In the genomic region with DNA sequence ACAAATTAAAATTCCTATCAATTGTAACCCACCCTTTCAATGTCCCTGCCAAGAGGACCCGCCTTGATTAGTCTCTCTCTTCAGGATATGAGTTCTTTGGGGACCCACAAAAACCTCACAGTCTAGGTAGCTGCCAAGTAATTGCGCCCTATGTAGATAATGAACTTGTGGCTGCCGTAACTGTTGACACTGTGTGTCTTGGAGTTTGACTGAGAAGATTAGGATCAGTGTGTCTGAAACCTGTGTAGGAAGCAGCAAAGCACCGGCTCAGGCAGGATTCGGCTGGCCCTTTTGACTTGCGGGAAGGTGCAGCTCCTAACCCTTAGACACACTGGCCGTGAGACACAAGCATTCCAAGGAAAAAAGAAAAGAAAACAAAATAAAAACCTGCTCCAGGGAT, we compare ENCODE assay signal across 20 cellular contexts. TPM values are rescaled to one million over a fixed set of nuclear protein-coding genes. Genes with fewer than 3 reads are reported as not detected.
DNase-seq lines count a peak whose midpoint lies in the region; ATAC-seq, FAIRE-seq and TF ChIP-seq lines count a peak whose summit lies in the region.
"Had no signal": no experiment of that assay in that cellular context is flagged by ENCODE, and none has a peak within 500 bp of the region (broad histone marks: within the 10 kb centered on the region; RNA-seq: fewer than 3 reads in every experiment).

No MANE protein-coding gene starts in this region.

- H3K4me3 Mint-ChIP-seq in astrocyte (ENCODE audit: unreplicated experiment) (no peak overlapping the region), mesothelial cell of epicardium (no peak overlapping the region)

- no peak overlapping the region for H3K4me3 ChIP-seq in astrocyte (ENCODE audit: insufficient read depth, low read depth, low read length)
- H3K4me3 ChIP-seq in testis = no peak overlapping the region
- H3K4me3 ChIP-seq: BLaER1 had no signal

- H3K27ac ChIP-seq in astrocyte (ENCODE audit: low read depth, low read length) = no peak overlapping the region
- H3K27ac ChIP-seq in testis = peak overlapping the region; percentile 39 to 57
- H3K27ac ChIP-seq: BLaER1 had no signal

- TF ChIP-seq POLR2A in testis (IDR thresholded peaks at IDR 0.05) = no peak

- no peak overlapping the region for H3K4me2 ChIP-seq in astrocyte (ENCODE audit: low read length)
- H3K4me2 ChIP-seq: BLaER1 had no signal

- ATAC-seq in GM18873 (IDR thresholded peaks at IDR 0.05; ENCODE audit: low FRiP score, unreplicated experiment) = no peak

- no peak for TF ChIP-seq CTCF in astrocyte (IDR thresholded peaks at IDR 0.05; ENCODE audit: insufficient read depth, low read depth, low read length)
- TF ChIP-seq CTCF in mesothelial cell of epicardium (IDR thresholded peaks at IDR 0.05; ENCODE audit: unreplicated experiment) = no peak
- TF ChIP-seq CTCF in testis (IDR thresholded peaks at IDR 0.05) = no peak

- FAIRE-seq in astrocyte (lab: Jason Lieb, UNC) = no peak
- FAIRE-seq: H1, RCC 7860 had no signal

- H3K79me2 ChIP-seq in astrocyte (ENCODE audit: insufficient read depth, low read length) = no peaks in the 10 kb centered on the region

- DNase-seq in HT-29 (ENCODE audit: low spot score) (peak; percentile 45), astrocyte (ENCODE audit: low read depth) (no peak), mesothelial cell of epicardium (ENCODE audit: low spot score in 2 of 2, unreplicated experiment in 2 of 2) (no peak), testis (no peak), cerebellum (ENCODE audit: low spot score) (no peak), germinal center (ENCODE audit: low spot score) (no peak)
- DNase-seq in activated CD8-positive, alpha-beta memory T cell treated with anti-CD3 and anti-CD28 coated beads, Interleukin-2, amount 50 U/mL, for 4 hours = no peak
- DNase-seq: DMS 273 treated with DMSO at 0.1 percent for 48 hours, IMR-90, NCI-H1417, NCI-H2029, NCI-H2171 treated with DMSO at 0.1 percent for 48 hours, NCI-H510A treated with DMSO at 0.1 percent for 48 hours, SIG-M5 had no signal

- peaks cover 5% of the 10 kb centered on the region for H4K20me1 ChIP-seq in astrocyte (ENCODE audit: insufficient read depth, low read length)
- H4K20me1 ChIP-seq: BLaER1 had no signal

- H3K36me3 ChIP-seq in astrocyte (ENCODE audit: insufficient read depth, low read length) (peaks cover 10% of the 10 kb centered on the region), testis (ENCODE audit: low read depth, missing control alignments) (no peaks in the 10 kb centered on the region)

- H3K27ac Mint-ChIP-seq in astrocyte (ENCODE audit: unreplicated experiment) (peak overlapping the region; percentile 1), mesothelial cell of epicardium (peak overlapping the region; percentile 49)

- WGBS in testis, 2 donors = 59 to 93% methylated on average over 7 of the region's 7 CpGs

- no peaks in the 10 kb centered on the region for H3K27me3 ChIP-seq in astrocyte (ENCODE audit: insufficient read depth, low read length)
- H3K27me3 ChIP-seq in testis = no peaks in the 10 kb centered on the region
- H3K27me3 ChIP-seq: BLaER1 had no signal

- H3K4me1 ChIP-seq in astrocyte (ENCODE audit: insufficient read depth, low read length) (peaks cover 3% of the 10 kb centered on the region), testis (peaks cover 20% of the 10 kb centered on the region)
- H3K4me1 ChIP-seq: BLaER1 had no signal

- intact Hi-C loops in testis (cut with DNase I; ENCODE audit: low total_unique reads) = no loop called here

- H3K9me3 Mint-ChIP-seq in astrocyte (ENCODE audit: unreplicated experiment) = no peaks in the 10 kb centered on the region
- H3K9me3 Mint-ChIP-seq in mesothelial cell of epicardium = peaks cover 8% of the 10 kb centered on the region

- H3K36me3 Mint-ChIP-seq in astrocyte (ENCODE audit: low read depth, unreplicated experiment) (peaks cover 24% of the 10 kb centered on the region), mesothelial cell of epicardium (peaks cover 25% of the 10 kb centered on the region)

- peaks cover 18% of the 10 kb centered on the region for H3K4me1 Mint-ChIP-seq in astrocyte (ENCODE audit: low read depth, unreplicated experiment)
- peaks cover 11% of the 10 kb centered on the region for H3K4me1 Mint-ChIP-seq in mesothelial cell of epicardium

- no peaks in the 10 kb centered on the region for H3K9me3 ChIP-seq in astrocyte (ENCODE audit: insufficient read depth, low read depth, low read length)
- no peaks in the 10 kb centered on the region for H3K9me3 ChIP-seq in testis
- H3K9me3 ChIP-seq: BLaER1 had no signal

- no peak overlapping the region for H2AFZ ChIP-seq in astrocyte (ENCODE audit: low read depth, low read length)

- H3K27me3 Mint-ChIP-seq in astrocyte (ENCODE audit: low read depth, unreplicated experiment) (no peaks in the 10 kb centered on the region), mesothelial cell of epicardium (ENCODE audit: low read depth) (no peaks in the 10 kb centered on the region)

- no peak overlapping the region for H3K9ac ChIP-seq in astrocyte (ENCODE audit: low read length)
- H3K9ac ChIP-seq: BLaER1 had no signal

RNA-seq across cellular contexts. Expression of a gene that starts 17.8 kb away (rescaled TPM):
- total RNA-seq in HT-29 (2014; rRNA removed; shearing (Covaris generic)) = not detected in 2 replicates
- not detected in 2 replicates for total RNA-seq in astrocyte
- total RNA-seq in mesothelial cell of epicardium = 0.84 to 1.1 TPM (median 0.91 TPM) in 3 replicates
- total RNA-seq in testis = 1 to 10 TPM; 1.7 to 2.4 TPM
- 1.7 TPM for polyA plus RNA-seq in testis (ENCODE audit: insufficient read depth, low read depth, low replicate concordance)
- 9.4 TPM for total RNA-seq in cerebellum
- total RNA-seq: Daoy, LHCN-M2 had no signal
- polyA plus RNA-seq: IMR-90 had no signal

RNA-seq across cellular contexts. Expression of a gene that starts 38.4 kb away (rescaled TPM):
- total RNA-seq in HT-29 (2014; rRNA removed; shearing (Covaris generic)) = 1.8 and 3.9 TPM in 2 replicates
- total RNA-seq in astrocyte (36.2 TPM in 2 replicates), mesothelial cell of epicardium (44.7 to 47.9 TPM (median 46.4 TPM) in 3 replicates), testis (10 to 100 TPM; 46.9 to 54.9 TPM), cerebellum (27.6 TPM)
- polyA plus RNA-seq in testis (ENCODE audit: insufficient read depth, low read depth, low replicate concordance) = 36.4 TPM
